In genomic region chr1:25695066-25695990, GRCh38 we compare ENCODE assay signal across 1 cellular context.
TF ChIP-seq lines count a peak whose summit lies in the region.

No MANE protein-coding gene starts in this region.

TF ChIP-seq in K562, 482 proteins besides CTCF, POLR2A, EP300 and RAD21 (continued from another document and continues in another):
- TF ChIP-seq ZNF655 (CRISPR knock-in tag; IDR thresholded peaks at IDR 0.05) (no peak), SRSF3 (IDR thresholded peaks at IDR 0.05; ENCODE audit: insufficient read depth, low read length) (no peak), ZKSCAN8 (CRISPR knock-in tag; IDR thresholded peaks at IDR 0.05) (peak; percentile 66; the same call in 1 of the 2 replicates), ZNF212 (CRISPR knock-in tag; IDR thresholded peaks at IDR 0.05) (no peak), FOXM1 (IDR thresholded peaks at IDR 0.05; ENCODE audit: low read depth) (no peak; the same call in 1 of the 2 replicates), FOXM1 (CRISPR knock-in tag; IDR thresholded peaks at IDR 0.05; ENCODE audit: low read depth) (no peak), ZNF551 (CRISPR knock-in tag; IDR thresholded peaks at IDR 0.05) (no peak), ZNF431 (CRISPR knock-in tag; IDR thresholded peaks at IDR 0.05) (no peak), ZBTB40 (IDR thresholded peaks at IDR 0.05) (no peak), ZBTB40 (CRISPR knock-in tag; IDR thresholded peaks at IDR 0.05) (no peak), KLF16 (IDR thresholded peaks at IDR 0.05) (0 out of 2 replicates have a peak, but pooled peaks have one; percentile 37), MXI1 (IDR thresholded peaks at IDR 0.05; ENCODE audit: low read depth, low read length) (no peak), AFF4 (CRISPR knock-in tag; IDR thresholded peaks at IDR 0.05) (no peak), NFATC3 (IDR thresholded peaks at IDR 0.05) (no peak), PHF21A (IDR thresholded peaks at IDR 0.05; ENCODE audit: borderline replicate concordance, low read depth) (no peak), FOSL1 (tag; conservative IDR thresholded peaks at IDR 0.05) (peak; percentile 44), ETV1 (tag; conservative IDR thresholded peaks at IDR 0.05; ENCODE audit: low read depth) (peak; percentile 71; the same call in 1 of the 2 replicates), PHB (CRISPR knock-in tag; IDR thresholded peaks at IDR 0.05) (no peak), HDAC3 (IDR thresholded peaks at IDR 0.05; ENCODE audit: borderline replicate concordance, partially characterized antibody) (no peak), TOE1 (IDR thresholded peaks at IDR 0.05; ENCODE audit: borderline replicate concordance) (peak; percentile 82; the same call in 1 of the 2 replicates), TOE1 (CRISPR knock-in tag; IDR thresholded peaks at IDR 0.05; ENCODE audit: borderline replicate concordance, low read depth) (no peak), ZC3H11A (IDR thresholded peaks at IDR 0.05; ENCODE audit: low read depth, low read length) (no peak), MAZ (CRISPR knock-in tag; conservative IDR thresholded peaks at IDR 0.05 in 1 of 2, IDR thresholded peaks at IDR 0.05 in 1 of 2) (0 out of 4 replicates have a peak, but pooled peaks of 1 of the 2 experiments have one; percentile 15), HMG20A (CRISPR knock-in tag; conservative IDR thresholded peaks at IDR 0.05) (no peak), RHOXF2B (CRISPR knock-in tag; conservative IDR thresholded peaks at IDR 0.05) (no peak), TGIF2 (CRISPR knock-in tag; IDR thresholded peaks at IDR 0.05) (no peak), ZBTB49 (CRISPR knock-in tag; IDR thresholded peaks at IDR 0.05; ENCODE audit: borderline replicate concordance) (no peak), EHMT2 (IDR thresholded peaks at IDR 0.05) (no peak), NFIX (CRISPR knock-in tag; IDR thresholded peaks at IDR 0.05; ENCODE audit: low read depth) (no peak), MAFK (IDR thresholded peaks at IDR 0.05; ENCODE audit: low read length) (peak; percentile 20; the same call in 1 of the 2 replicates), ELK3 (CRISPR knock-in tag; IDR thresholded peaks at IDR 0.05) (no peak), YBX1 (IDR thresholded peaks at IDR 0.05) (no peak), ZNF76 (CRISPR knock-in tag; IDR thresholded peaks at IDR 0.05; ENCODE audit: borderline replicate concordance) (no peak), KDM5B (IDR thresholded peaks at IDR 0.05; ENCODE audit: insufficient replicate concordance, low read depth, low read length) (no peak), NR1H2 (CRISPR knock-in tag; IDR thresholded peaks at IDR 0.05) (no peak), CBFA2T2 (conservative IDR thresholded peaks at IDR 0.05) (peak; percentile 44; the same call in 1 of the 2 replicates), MEF2D (tag; conservative IDR thresholded peaks at IDR 0.05; ENCODE audit: low read depth) (peak; percentile 33; the same call in 1 of the 2 replicates), ZNF830 (CRISPR knock-in tag; IDR thresholded peaks at IDR 0.05) (no peak), PURB (CRISPR knock-in tag; IDR thresholded peaks at IDR 0.05; ENCODE audit: low read depth) (no peak), TEAD1 (CRISPR knock-in tag; IDR thresholded peaks at IDR 0.05) (0 out of 4 replicates have a peak, but pooled peaks of 1 of the 2 experiments have one; percentile 49), ZNF707 (CRISPR knock-in tag; conservative IDR thresholded peaks at IDR 0.05) (no peak), OTX1 (CRISPR knock-in tag; IDR thresholded peaks at IDR 0.05) (no peak), POLR3G (IDR thresholded peaks at IDR 0.05; ENCODE audit: extremely low read depth, insufficient read length, insufficient replicate concordance) (no peak), MEF2A (IDR thresholded peaks at IDR 0.05; ENCODE audit: control insufficient read depth, low read depth, low read length) (no peak), ZNF217 (CRISPR knock-in tag; IDR thresholded peaks at IDR 0.05) (no peak)
- TF ChIP-seq, protein P1, sequence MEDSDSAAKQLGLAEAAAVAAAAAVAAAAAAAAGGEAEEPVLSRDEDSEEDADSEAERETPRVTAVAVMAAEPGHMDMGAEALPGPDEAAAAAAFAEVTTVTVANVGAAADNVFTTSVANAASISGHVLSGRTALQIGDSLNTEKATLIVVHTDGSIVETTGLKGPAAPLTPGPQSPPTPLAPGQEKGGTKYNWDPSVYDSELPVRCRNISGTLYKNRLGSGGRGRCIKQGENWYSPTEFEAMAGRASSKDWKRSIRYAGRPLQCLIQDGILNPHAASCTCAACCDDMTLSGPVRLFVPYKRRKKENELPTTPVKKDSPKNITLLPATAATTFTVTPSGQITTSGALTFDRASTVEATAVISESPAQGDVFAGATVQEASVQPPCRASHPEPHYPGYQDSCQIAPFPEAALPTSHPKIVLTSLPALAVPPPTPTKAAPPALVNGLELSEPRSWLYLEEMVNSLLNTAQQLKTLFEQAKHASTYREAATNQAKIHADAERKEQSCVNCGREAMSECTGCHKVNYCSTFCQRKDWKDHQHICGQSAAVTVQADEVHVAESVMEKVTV (CRISPR knock-in tag; IDR thresholded peaks at IDR 0.05): 0 out of 2 replicates have a peak, but pooled peaks have one; percentile 20
